1 cellular context compared by ENCODE assay signal in the genomic region with DNA sequence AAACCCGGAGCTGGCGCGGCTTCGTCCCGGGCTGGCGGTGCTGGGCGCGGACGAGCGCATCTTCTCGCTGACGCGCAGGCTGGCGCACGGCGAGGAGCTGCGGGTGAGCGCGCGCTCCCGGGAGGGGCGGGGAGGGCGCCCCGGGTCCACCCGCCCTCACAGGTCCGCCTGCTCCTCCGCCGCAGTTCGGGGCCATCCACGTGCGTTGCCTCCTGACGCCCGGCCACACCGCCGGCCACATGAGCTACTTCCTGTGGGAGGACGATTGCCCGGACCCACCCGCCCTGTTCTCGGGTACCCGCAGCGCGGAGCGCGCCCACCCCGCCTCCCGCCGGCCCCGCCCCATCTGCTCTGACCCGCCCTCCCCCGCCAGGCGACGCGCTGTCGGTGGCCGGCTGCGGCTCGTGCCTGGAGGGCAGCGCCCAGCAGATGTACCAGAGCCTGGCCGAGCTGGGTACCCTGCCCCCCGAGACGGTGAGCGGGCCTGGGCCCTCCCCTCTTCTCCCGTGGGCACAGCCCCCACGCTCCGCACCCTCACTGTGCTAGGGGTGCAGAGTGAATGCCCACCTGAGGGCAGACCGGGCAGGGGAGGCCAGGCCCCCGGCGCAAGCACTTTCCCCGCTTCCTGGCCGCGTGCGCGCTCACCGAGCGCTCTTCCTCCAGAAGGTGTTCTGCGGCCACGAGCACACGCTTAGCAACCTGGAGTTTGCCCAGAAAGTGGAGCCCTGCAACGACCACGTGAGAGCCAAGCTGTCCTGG.
TF ChIP-seq lines count a peak whose summit lies in the region.

No MANE protein-coding gene starts in this region.

TF ChIP-seq in HEK293, 187 proteins besides CTCF, POLR2A, EP300 and RAD21 (continued from another document):
- TF ChIP-seq ZNF211 (tag by site-specific recombination; IDR thresholded peaks at IDR 0.05; ENCODE audit: low read depth) = no peak
- TF ChIP-seq MEIS1 (CRISPR knock-in tag; IDR thresholded peaks at IDR 0.05; ENCODE audit: borderline replicate concordance) = no peak
- TF ChIP-seq ZNF600 (tag by site-specific recombination; IDR thresholded peaks at IDR 0.05) = peak; percentile 68; the same call in 1 of the 2 replicates
- peak; percentile 33; the same call in 1 of the 2 replicates for TF ChIP-seq GLIS1 (tag by site-specific recombination; IDR thresholded peaks at IDR 0.05)
- TF ChIP-seq, protein P1, sequence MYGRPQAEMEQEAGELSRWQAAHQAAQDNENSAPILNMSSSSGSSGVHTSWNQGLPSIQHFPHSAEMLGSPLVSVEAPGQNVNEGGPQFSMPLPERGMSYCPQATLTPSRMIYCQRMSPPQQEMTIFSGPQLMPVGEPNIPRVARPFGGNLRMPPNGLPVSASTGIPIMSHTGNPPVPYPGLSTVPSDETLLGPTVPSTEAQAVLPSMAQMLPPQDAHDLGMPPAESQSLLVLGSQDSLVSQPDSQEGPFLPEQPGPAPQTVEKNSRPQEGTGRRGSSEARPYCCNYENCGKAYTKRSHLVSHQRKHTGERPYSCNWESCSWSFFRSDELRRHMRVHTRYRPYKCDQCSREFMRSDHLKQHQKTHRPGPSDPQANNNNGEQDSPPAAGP (tag by site-specific recombination; IDR thresholded peaks at IDR 0.05) = no peak
- TF ChIP-seq, protein P2, sequence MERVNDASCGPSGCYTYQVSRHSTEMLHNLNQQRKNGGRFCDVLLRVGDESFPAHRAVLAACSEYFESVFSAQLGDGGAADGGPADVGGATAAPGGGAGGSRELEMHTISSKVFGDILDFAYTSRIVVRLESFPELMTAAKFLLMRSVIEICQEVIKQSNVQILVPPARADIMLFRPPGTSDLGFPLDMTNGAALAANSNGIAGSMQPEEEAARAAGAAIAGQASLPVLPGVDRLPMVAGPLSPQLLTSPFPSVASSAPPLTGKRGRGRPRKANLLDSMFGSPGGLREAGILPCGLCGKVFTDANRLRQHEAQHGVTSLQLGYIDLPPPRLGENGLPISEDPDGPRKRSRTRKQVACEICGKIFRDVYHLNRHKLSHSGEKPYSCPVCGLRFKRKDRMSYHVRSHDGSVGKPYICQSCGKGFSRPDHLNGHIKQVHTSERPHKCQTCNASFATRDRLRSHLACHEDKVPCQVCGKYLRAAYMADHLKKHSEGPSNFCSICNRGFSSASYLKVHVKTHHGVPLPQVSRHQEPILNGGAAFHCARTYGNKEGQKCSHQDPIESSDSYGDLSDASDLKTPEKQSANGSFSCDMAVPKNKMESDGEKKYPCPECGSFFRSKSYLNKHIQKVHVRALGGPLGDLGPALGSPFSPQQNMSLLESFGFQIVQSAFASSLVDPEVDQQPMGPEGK (tag by site-specific recombination; IDR thresholded peaks at IDR 0.05) = peak; percentile 81
